Comparison of ENCODE assay signal across 9 cellular contexts in genomic region chr12:9760699-9761406, GRCh38. TPM values are rescaled to one million over a fixed set of nuclear protein-coding genes. Genes with fewer than 3 reads are reported as not detected.
DNase-seq lines count a peak whose midpoint lies in the region; ATAC-seq, FAIRE-seq and TF ChIP-seq lines count a peak whose summit lies in the region.
"Had no signal": no experiment of that assay in that cellular context is flagged by ENCODE, and none has a peak within 500 bp of the region (broad histone marks: within the 10 kb centered on the region; RNA-seq: fewer than 3 reads in every experiment).

TSS of gene CD69 (minus strand) at chr12:9760901. CDS start at chr12:9760820, 81 bp downstream.

- 72% methylated on average over 6 of the region's 6 CpGs for WGBS in aorta, 2 donors

- no peaks in the 10 kb centered on the region for H3K9me3 ChIP-seq in aorta (ENCODE audit: control insufficient read depth, low read length)

- peak within 1 kb of the TSS; percentile 99 for H3K4me3 Mint-ChIP-seq in activated naive CD8-positive, alpha-beta T cell treated with anti-CD3 and anti-CD28 coated beads for 36 hours

- FAIRE-seq in GM12892 (lab: Jason Lieb, UNC), result peak; percentile 99
- FAIRE-seq: islet of Langerhans had no signal

- H3K4me3 ChIP-seq in aorta (ENCODE audit: low read length in 2 of 2), result no peak within 1 kb of the TSS

- intact Hi-C loops in aorta (cut with DNase I), result no loop called here

- peaks cover 48% of the 10 kb centered on the region for H3K4me1 Mint-ChIP-seq in activated naive CD8-positive, alpha-beta T cell treated with anti-CD3 and anti-CD28 coated beads for 36 hours

- H3K27ac ChIP-seq in aorta (ENCODE audit: low read depth in 1 of 2, low read length in 2 of 2), result no peak within 1 kb of the TSS

- peaks cover 7% of the 10 kb centered on the region for H3K27me3 Mint-ChIP-seq in activated naive CD8-positive, alpha-beta T cell treated with anti-CD3 and anti-CD28 coated beads for 36 hours

- no peaks in the 10 kb centered on the region for H3K36me3 ChIP-seq in aorta (ENCODE audit: control insufficient read depth in 1 of 2, insufficient read depth in 2 of 2, low read length in 1 of 2)

- H3K27me3 ChIP-seq in aorta (ENCODE audit: control insufficient read depth in 1 of 2, insufficient read depth in 2 of 2, low read length in 1 of 2), result no peaks in the 10 kb centered on the region

- H3K36me3 Mint-ChIP-seq in activated naive CD8-positive, alpha-beta T cell treated with anti-CD3 and anti-CD28 coated beads for 36 hours, result peaks cover 62% of the 10 kb centered on the region

- no peaks in the 10 kb centered on the region for H3K4me1 ChIP-seq in aorta (ENCODE audit: control insufficient read depth in 1 of 2, insufficient read depth in 2 of 2, low read length in 2 of 2)

- DNase-seq in GM12892 (ENCODE audit: insufficient read length) (no peak), T-helper 1 cell (peak; percentile 60 to 94 (median 74)), renal cortical epithelial cell (ENCODE audit: low read depth) (peak; percentile 60), NCI-H2171 (lab: John Stamatoyannopoulos, UW) (no peak), NCI-H748 treated with DMSO at 0.1 percent for 48 hours (lab: John Stamatoyannopoulos, UW) (no peak), aorta (no peak)
- DNase-seq in activated naive CD8-positive, alpha-beta T cell treated with anti-CD3 and anti-CD28 coated beads for 36 hours, result peak; percentile 82

- H3K9me3 Mint-ChIP-seq in activated naive CD8-positive, alpha-beta T cell treated with anti-CD3 and anti-CD28 coated beads for 36 hours, result peaks cover 9% of the 10 kb centered on the region

- ATAC-seq in HG02840 (IDR thresholded peaks at IDR 0.05; ENCODE audit: low FRiP score, unreplicated experiment) (peak; percentile 38), aorta (ENCODE audit: low FRiP score) (no peak)

- H3K27ac Mint-ChIP-seq in activated naive CD8-positive, alpha-beta T cell treated with anti-CD3 and anti-CD28 coated beads for 36 hours, result peak within 1 kb of the TSS; percentile 98

- TF ChIP-seq POLR2A in GM12892 (IDR thresholded peaks at IDR 0.05; ENCODE audit: low read depth, low read length), result peak; percentile 99

RNA-seq across cellular contexts. Expression of gene CD69, which starts in this region (rescaled TPM):
- 59.9 TPM for polyA plus RNA-seq in GM12892 (2012; ENCODE audit: missing spikeins)
- total RNA-seq in activated naive CD8-positive, alpha-beta T cell treated with anti-CD3 and anti-CD28 coated beads for 36 hours, result 100 to 1,000 TPM; 143 to 152 TPM
- total RNA-seq in renal cortical epithelial cell (0.25 and 1.2 TPM in 2 replicates), aorta (1 to 10 TPM; 4.4 to 8.4 TPM)
- under 1 TPM in 1 of 2 donors, not detected in 1; 0.59 TPM for polyA plus RNA-seq in aorta

Comparison
In these comparisons a context has a peak if more than half of its experiments do, and no peak if none do; other contexts are left out.
1. RNA of gene CD69 (total RNA-seq): 143 to 152 TPM in activated naive CD8-positive, alpha-beta T cell treated with anti-CD3 and anti-CD28 coated beads for 36 hours; 4.4 to 8.4 TPM in aorta and 0.25 to 1.2 TPM in renal cortical epithelial cell; every median in the first group is over 10 times any median in the second.
2. DNase-seq: peak in T-helper 1 cell (5 of 5), activated naive CD8-positive, alpha-beta T cell treated with anti-CD3 and anti-CD28 coated beads for 36 hours (single experiment) and renal cortical epithelial cell (single experiment); none in GM12892 (single experiment), NCI-H2171 (single experiment), NCI-H748 treated with DMSO at 0.1 percent for 48 hours (single experiment) and aorta (0 of 2).